In the genomic region with DNA sequence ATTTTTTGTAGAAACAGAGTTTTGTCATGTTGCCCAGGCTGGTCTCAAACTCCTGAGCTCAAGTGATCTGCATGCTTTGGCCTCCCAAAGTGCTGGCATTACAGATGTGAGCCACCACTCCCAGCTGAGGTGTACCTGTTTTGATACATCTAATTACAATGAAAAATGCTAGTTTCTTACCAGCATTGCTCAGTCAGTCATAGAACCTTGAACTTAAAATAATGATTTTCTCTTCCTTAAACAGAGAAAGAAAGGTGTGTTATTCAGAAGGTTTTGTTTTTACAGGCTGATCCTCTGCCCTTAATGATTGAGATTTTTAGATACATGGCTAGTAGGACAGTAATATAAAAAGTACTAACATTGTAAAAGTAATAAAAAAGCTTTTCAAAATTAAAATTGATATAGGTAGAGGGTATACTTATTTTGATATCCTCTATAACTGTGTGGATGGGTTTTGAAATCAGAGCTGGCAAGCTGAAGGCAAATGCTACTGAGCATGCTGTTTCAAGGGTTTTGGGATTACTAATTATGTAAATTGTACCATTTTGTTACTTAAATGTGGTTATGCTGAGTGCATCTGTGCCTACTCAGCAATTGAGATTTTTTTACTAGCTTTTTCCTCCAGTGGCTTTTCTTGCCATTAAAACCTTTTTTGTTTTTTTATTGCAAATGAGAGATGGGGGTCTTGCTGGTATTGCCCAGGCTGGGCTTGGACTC, we compare ENCODE assay signal across 11 cellular contexts. TPM values are rescaled to one million over a fixed set of nuclear protein-coding genes. Genes with fewer than 3 reads are reported as not detected.
DNase-seq lines count a peak whose midpoint lies in the region; ATAC-seq and TF ChIP-seq lines count a peak whose summit lies in the region.
"Had no signal": no experiment of that assay in that cellular context is flagged by ENCODE, and none has a peak within 500 bp of the region (broad histone marks: within the 10 kb centered on the region; RNA-seq: fewer than 3 reads in every experiment).

No MANE protein-coding gene starts in this region.

- no peak overlapping the region for H3K4me3 ChIP-seq in HEK293 (ENCODE audit: low read depth, low read length)
- H3K4me3 ChIP-seq in mucosa of descending colon = no peak overlapping the region
- H3K4me3 ChIP-seq: prostate gland had no signal

- H3K36me3 ChIP-seq in HEK293 (ENCODE audit: control insufficient read depth in 2 of 2, insufficient read depth in 1 of 2, low read length in 2 of 2) (peaks cover 0 to 19% of the 10 kb centered on the region in 2 experiments; a peak in 2 of 3 replicates), mucosa of descending colon (ENCODE audit: low read depth) (no peaks in the 10 kb centered on the region)
- H3K36me3 ChIP-seq: prostate gland had no signal

- peaks cover 9% of the 10 kb centered on the region; the same call in 1 of the 2 replicates for H3K4me1 ChIP-seq in HEK293 (ENCODE audit: control insufficient read depth, insufficient read depth, low read length)
- H3K4me1 ChIP-seq in mucosa of descending colon (ENCODE audit: low read depth) = peaks cover 26% of the 10 kb centered on the region
- H3K4me1 ChIP-seq: prostate gland had no signal

- no peak overlapping the region for H3K27ac ChIP-seq in HEK293 (ENCODE audit: extremely low read depth, low read depth, low read length)
- H3K27ac ChIP-seq: epithelial cell of prostate, prostate gland had no signal

- H3K9me3 ChIP-seq in HEK293 (ENCODE audit: control insufficient read depth, insufficient read depth, low read depth, low read length) (no peaks in the 10 kb centered on the region), mucosa of descending colon (no peaks in the 10 kb centered on the region)
- H3K9me3 ChIP-seq: prostate gland had no signal

- no peaks in the 10 kb centered on the region for H3K9me3 Mint-ChIP-seq in activated naive CD4-positive, alpha-beta T cell treated with anti-CD3 and anti-CD28 coated beads, Interleukin-2, amount 50 U/mL, for 72 hours
- H3K9me3 Mint-ChIP-seq in activated naive CD4-positive, alpha-beta T cell treated with anti-CD3 and anti-CD28 coated beads, Interleukin-2, amount 10 ng/mL, durations not matched to agents 7 days and 5 days = no peaks in the 10 kb centered on the region
- H3K9me3 Mint-ChIP-seq in stimulated activated naive B cell treated with anti-CD40 and anti-IgM and Interleukin-4, amounts not matched to agents 10 μg/mL and 1 μg/mL and 100 μg/mL, for 72 hours = peaks cover 3 to 7% of the 10 kb centered on the region in 2 donors
- H3K9me3 Mint-ChIP-seq in chondrocyte (ENCODE audit: low read depth) = no peaks in the 10 kb centered on the region

- H3K27ac Mint-ChIP-seq in activated naive CD4-positive, alpha-beta T cell treated with anti-CD3 and anti-CD28 coated beads, Interleukin-2, amount 50 U/mL, for 72 hours = peak overlapping the region; percentile 64 to 85
- no peak overlapping the region for H3K27ac Mint-ChIP-seq in activated naive CD4-positive, alpha-beta T cell treated with anti-CD3 and anti-CD28 coated beads, Interleukin-2, amount 10 ng/mL, durations not matched to agents 7 days and 5 days
- peak overlapping the region; percentile 37 for H3K27ac Mint-ChIP-seq in stimulated activated naive B cell treated with anti-CD40 and anti-IgM and Interleukin-4, amounts not matched to agents 10 μg/mL and 1 μg/mL and 100 μg/mL, for 72 hours
- H3K27ac Mint-ChIP-seq in chondrocyte (ENCODE audit: unreplicated experiment) = no peak overlapping the region

- H3K4me1 Mint-ChIP-seq in activated naive CD4-positive, alpha-beta T cell treated with anti-CD3 and anti-CD28 coated beads, Interleukin-2, amount 10 ng/mL, durations not matched to agents 7 days and 5 days = peaks cover 68% of the 10 kb centered on the region
- H3K4me1 Mint-ChIP-seq in stimulated activated naive B cell treated with anti-CD40 and anti-IgM and Interleukin-4, amounts not matched to agents 10 μg/mL and 1 μg/mL and 100 μg/mL, for 72 hours = peaks cover 43 to 86% of the 10 kb centered on the region in 2 donors
- peaks cover 36% of the 10 kb centered on the region for H3K4me1 Mint-ChIP-seq in chondrocyte (ENCODE audit: low read depth)

- intact Hi-C loops in mucosa of descending colon (cut with DNase I, micrococcal nuclease) = no loop called here

- POLR2A ChIA-PET in HEK293 (lab: Yijun Ruan, JAX) = interaction anchor here (1.1 kb wide), 2 partner anchors 10 to 16 kb away, joined by 3 to 4 read pairs; a partner anchor contains a TSS

- H3K36me3 Mint-ChIP-seq in activated naive CD4-positive, alpha-beta T cell treated with anti-CD3 and anti-CD28 coated beads, Interleukin-2, amount 50 U/mL, for 72 hours = peaks cover 8 to 51% of the 10 kb centered on the region in 2 donors
- peaks cover 49% of the 10 kb centered on the region for H3K36me3 Mint-ChIP-seq in activated naive CD4-positive, alpha-beta T cell treated with anti-CD3 and anti-CD28 coated beads, Interleukin-2, amount 10 ng/mL, durations not matched to agents 7 days and 5 days
- peaks cover 45 to 69% of the 10 kb centered on the region in 2 donors for H3K36me3 Mint-ChIP-seq in stimulated activated naive B cell treated with anti-CD40 and anti-IgM and Interleukin-4, amounts not matched to agents 10 μg/mL and 1 μg/mL and 100 μg/mL, for 72 hours
- peaks cover 2% of the 10 kb centered on the region for H3K36me3 Mint-ChIP-seq in chondrocyte (ENCODE audit: low read depth)

- CTCF ChIA-PET in activated naive CD4-positive, alpha-beta T cell treated with anti-CD3 and anti-CD28 coated beads, Interleukin-2, amount 10 ng/mL, durations not matched to agents 7 days and 5 days (lab: Charles Lee) = no interaction called here
- CTCF ChIA-PET in HEK293 (lab: Yijun Ruan, JAX) = interaction anchor here (0.6 to 2.6 kb wide), 3 partner anchors 12 to 76 kb away, joined by 3 to 14 read pairs (median 4); a partner anchor contains a TSS

- no peaks in the 10 kb centered on the region for H3K27me3 Mint-ChIP-seq in activated naive CD4-positive, alpha-beta T cell treated with anti-CD3 and anti-CD28 coated beads, Interleukin-2, amount 10 ng/mL, durations not matched to agents 7 days and 5 days
- no peaks in the 10 kb centered on the region for H3K27me3 Mint-ChIP-seq in stimulated activated naive B cell treated with anti-CD40 and anti-IgM and Interleukin-4, amounts not matched to agents 10 μg/mL and 1 μg/mL and 100 μg/mL, for 72 hours
- no peaks in the 10 kb centered on the region for H3K27me3 Mint-ChIP-seq in chondrocyte (ENCODE audit: low read depth)

- peak; percentile 80 to 87 for ATAC-seq in activated naive CD4-positive, alpha-beta T cell treated with anti-CD3 and anti-CD28 coated beads, Interleukin-2, amount 50 U/mL, for 72 hours
- ATAC-seq in HG03558 (IDR thresholded peaks at IDR 0.05; ENCODE audit: extremely low read depth, unreplicated experiment) = peak; percentile 84
- ATAC-seq in stimulated activated naive B cell treated with anti-CD40 and anti-IgM and Interleukin-4, amounts not matched to agents 10 μg/mL and 1 μg/mL and 100 μg/mL, for 72 hours (replicated peaks) = peak; percentile 90 to 92
- no peak for ATAC-seq in mucosa of descending colon

- no peak for DNase-seq in activated naive CD4-positive, alpha-beta T cell treated with anti-CD3 and anti-CD28 coated beads, Interleukin-2, amount 50 U/mL, for 72 hours (ENCODE audit: low spot score in 2 of 2)
- no peak for DNase-seq in activated naive CD4-positive, alpha-beta T cell treated with anti-CD3 and anti-CD28 coated beads, Interleukin-2, amount 10 ng/mL, durations not matched to agents 7 days and 5 days
- no peak for DNase-seq in stimulated activated naive B cell treated with anti-CD40 and anti-IgM and Interleukin-4, amounts not matched to agents 10 μg/mL and 1 μg/mL and 100 μg/mL, for 72 hours
- no peak for DNase-seq in stimulated activated CD4-positive, alpha-beta T cell treated with anti-CD3 and anti-CD28 coated beads, Interleukin-4, amount 100 ng/mL, for 1 hour
- DNase-seq in mucosa of descending colon (no peak), chondrocyte (ENCODE audit: low spot score) (no peak)
- DNase-seq: kidney had no signal

- H3K4me3 Mint-ChIP-seq in activated naive CD4-positive, alpha-beta T cell treated with anti-CD3 and anti-CD28 coated beads, Interleukin-2, amount 10 ng/mL, durations not matched to agents 7 days and 5 days = no peak overlapping the region
- peak overlapping the region in 1 of 2 donors; percentile 19 for H3K4me3 Mint-ChIP-seq in stimulated activated naive B cell treated with anti-CD40 and anti-IgM and Interleukin-4, amounts not matched to agents 10 μg/mL and 1 μg/mL and 100 μg/mL, for 72 hours
- H3K4me3 Mint-ChIP-seq in chondrocyte (ENCODE audit: unreplicated experiment) = no peak overlapping the region

- TF ChIP-seq CTCF in HEK293 (tag by site-specific recombination; IDR thresholded peaks at IDR 0.05) = no peak
- no peak for TF ChIP-seq CTCF in mucosa of descending colon (IDR thresholded peaks at IDR 0.05)
- TF ChIP-seq CTCF in chondrocyte (IDR thresholded peaks at IDR 0.05) = no peak

TF ChIP-seq in HEK293, 187 proteins besides CTCF, POLR2A, EP300 and RAD21:
- TF ChIP-seq, protein P1, sequence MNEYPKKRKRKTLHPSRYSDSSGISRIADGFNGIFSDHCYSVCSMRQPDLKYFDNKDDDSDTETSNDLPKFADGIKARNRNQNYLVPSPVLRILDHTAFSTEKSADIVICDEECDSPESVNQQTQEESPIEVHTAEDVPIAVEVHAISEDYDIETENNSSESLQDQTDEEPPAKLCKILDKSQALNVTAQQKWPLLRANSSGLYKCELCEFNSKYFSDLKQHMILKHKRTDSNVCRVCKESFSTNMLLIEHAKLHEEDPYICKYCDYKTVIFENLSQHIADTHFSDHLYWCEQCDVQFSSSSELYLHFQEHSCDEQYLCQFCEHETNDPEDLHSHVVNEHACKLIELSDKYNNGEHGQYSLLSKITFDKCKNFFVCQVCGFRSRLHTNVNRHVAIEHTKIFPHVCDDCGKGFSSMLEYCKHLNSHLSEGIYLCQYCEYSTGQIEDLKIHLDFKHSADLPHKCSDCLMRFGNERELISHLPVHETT (tag by site-specific recombination; IDR thresholded peaks at IDR 0.05) = no peak
- TF ChIP-seq, protein P2, sequence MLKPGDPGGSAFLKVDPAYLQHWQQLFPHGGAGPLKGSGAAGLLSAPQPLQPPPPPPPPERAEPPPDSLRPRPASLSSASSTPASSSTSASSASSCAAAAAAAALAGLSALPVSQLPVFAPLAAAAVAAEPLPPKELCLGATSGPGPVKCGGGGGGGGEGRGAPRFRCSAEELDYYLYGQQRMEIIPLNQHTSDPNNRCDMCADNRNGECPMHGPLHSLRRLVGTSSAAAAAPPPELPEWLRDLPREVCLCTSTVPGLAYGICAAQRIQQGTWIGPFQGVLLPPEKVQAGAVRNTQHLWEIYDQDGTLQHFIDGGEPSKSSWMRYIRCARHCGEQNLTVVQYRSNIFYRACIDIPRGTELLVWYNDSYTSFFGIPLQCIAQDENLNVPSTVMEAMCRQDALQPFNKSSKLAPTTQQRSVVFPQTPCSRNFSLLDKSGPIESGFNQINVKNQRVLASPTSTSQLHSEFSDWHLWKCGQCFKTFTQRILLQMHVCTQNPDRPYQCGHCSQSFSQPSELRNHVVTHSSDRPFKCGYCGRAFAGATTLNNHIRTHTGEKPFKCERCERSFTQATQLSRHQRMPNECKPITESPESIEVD (tag by site-specific recombination; IDR thresholded peaks at IDR 0.05) = 0 out of 2 replicates have a peak, but pooled peaks have one; percentile 42
- no peak for TF ChIP-seq SCRT2 (tag by site-specific recombination; IDR thresholded peaks at IDR 0.05)

RNA-seq across cellular contexts. Expression of a gene that starts 16.1 kb away (rescaled TPM):
- 100 to 1,000 TPM; 211 to 248 TPM for total RNA-seq in activated naive CD4-positive, alpha-beta T cell treated with anti-CD3 and anti-CD28 coated beads, Interleukin-2, amount 50 U/mL, for 72 hours
- 100 to 1,000 TPM; 137 to 152 (median 138) TPM for total RNA-seq in mucosa of descending colon
- total RNA-seq in chondrocyte = 131 to 153 TPM (median 146 TPM) in 3 replicates

Comparison
In these comparisons a context has a peak if more than half of its experiments do, and no peak if none do; other contexts are left out.
1. H3K27ac Mint-ChIP-seq: peak in activated naive CD4-positive, alpha-beta T cell treated with anti-CD3 and anti-CD28 coated beads, Interleukin-2, amount 50 U/mL, for 72 hours (2 of 2) and stimulated activated naive B cell treated with anti-CD40 and anti-IgM and Interleukin-4, amounts not matched to agents 10 μg/mL and 1 μg/mL and 100 μg/mL, for 72 hours (single experiment); none in activated naive CD4-positive, alpha-beta T cell treated with anti-CD3 and anti-CD28 coated beads, Interleukin-2, amount 10 ng/mL, durations not matched to agents 7 days and 5 days (single experiment) and chondrocyte (single experiment).